ENCODE assay signal across 11 cellular contexts in genomic region chr16:10387378-10387681, GRCh38. TPM values are rescaled to one million over a fixed set of nuclear protein-coding genes. Genes with fewer than 3 reads are reported as not detected.
A peak's percentile ranks its signal among the peaks of the same experiment; 100 is the strongest.
DNase-seq lines count a peak whose midpoint lies in the region; ATAC-seq and TF ChIP-seq lines count a peak whose summit lies in the region.
"Had no signal": no experiment of that assay in that cellular context is flagged by ENCODE, and none has a peak within 500 bp of the region (broad histone marks: within the 10 kb centered on the region; RNA-seq: fewer than 3 reads in every experiment).

No MANE protein-coding gene starts in this region.

- ATAC-seq in HG03045 (IDR thresholded peaks at IDR 0.05; ENCODE audit: unreplicated experiment), result no peak

- no peak overlapping the region for H3K4me2 ChIP-seq in mesenchymal stem cell (ENCODE audit: low read length, poor library complexity, severe bottlenecking)

- no peak overlapping the region for H3K4ac ChIP-seq in mesenchymal stem cell (ENCODE audit: low read depth in 1 of 2, low read length in 2 of 2)

- H2BK120ac ChIP-seq in mesenchymal stem cell (ENCODE audit: low read depth, low read length), result no peak overlapping the region

- DNase-seq in BE2C (no peak), astrocyte of the spinal cord (ENCODE audit: low read depth, low spot score) (no peak), mesenchymal stem cell (no peak), HUDEP-2 (lab: John Stamatoyannopoulos, UW; ENCODE audit: unreplicated experiment in 76 of 76) (no peak), hypothalamus (lab: John Stamatoyannopoulos, UW) (no peak), GM19240 (ENCODE audit: insufficient read length, low spot score) (no peak)
- DNase-seq: DMS53; NCI-H2107; stimulated activated CD4-positive, alpha-beta T cell treated with anti-CD3 and anti-CD28 coated beads, Interleukin-1b, Interleukin-23, amount 100 ng/mL, for 48 hours had no signal

- H3K79me1 ChIP-seq in mesenchymal stem cell (replicated peaks; ENCODE audit: low read length, poor library complexity, severe bottlenecking), result peaks cover 9% of the 10 kb centered on the region

- H3K14ac ChIP-seq in mesenchymal stem cell (ENCODE audit: low read length in 2 of 2), result no peak overlapping the region

- H3K9ac ChIP-seq in HUES6 (ENCODE audit: low read length), result no peak overlapping the region
- H3K9ac ChIP-seq in mesenchymal stem cell (ENCODE audit: low read length), result peak overlapping the region; percentile 87

- peak overlapping the region; percentile 78 for H3K4me3 ChIP-seq in BE2C (ENCODE audit: low read depth, low read length)
- H3K4me3 ChIP-seq in HUES6 (ENCODE audit: low read depth, low read length), result peak overlapping the region; percentile 79
- H3K4me3 ChIP-seq in astrocyte of the spinal cord (ENCODE audit: low read depth, low read length), result peak overlapping the region; percentile 83
- H3K4me3 ChIP-seq in mesenchymal stem cell (ENCODE audit: insufficient read depth in 1 of 2, low read depth in 1 of 2, low read length in 2 of 2), result peak overlapping the region in 1 of 2 experiments; percentile 81

- in situ Hi-C loops in astrocyte of the spinal cord (cut with HindIII; ENCODE audit: low sequenced_read_pairs), result no loop called here

- no peaks in the 10 kb centered on the region for H3K4me1 ChIP-seq in BE2C
- H3K4me1 ChIP-seq in HUES6 (ENCODE audit: control insufficient read depth, insufficient read depth, low read length), result peaks cover 7% of the 10 kb centered on the region; the same call in 1 of the 2 replicates
- H3K4me1 ChIP-seq in mesenchymal stem cell (ENCODE audit: control insufficient read depth, insufficient read depth, low read depth, low read length), result no peaks in the 10 kb centered on the region

- 63% methylated on average over 1 of the region's 2 CpGs for WGBS in mesenchymal stem cell

- H3K27ac ChIP-seq in HUES6 (ENCODE audit: low read depth, low read length), result no peak overlapping the region
- no peak overlapping the region for H3K27ac ChIP-seq in mesenchymal stem cell (ENCODE audit: low read length, poor library complexity, severe bottlenecking)

- H3K9me3 ChIP-seq in BE2C, result no peaks in the 10 kb centered on the region; the same call in 1 of the 2 replicates
- peaks cover 3% of the 10 kb centered on the region; the same call in 1 of the 2 replicates for H3K9me3 ChIP-seq in HUES6 (ENCODE audit: control insufficient read depth, insufficient read depth, low read depth, low read length)
- H3K9me3 ChIP-seq in mesenchymal stem cell (ENCODE audit: control insufficient read depth, low read length), result no peaks in the 10 kb centered on the region

- H3K23ac ChIP-seq in mesenchymal stem cell (ENCODE audit: low read length in 2 of 2), result no peak overlapping the region

- no peak overlapping the region for H2BK12ac ChIP-seq in mesenchymal stem cell (ENCODE audit: low read length in 2 of 2)

- H3K27me3 ChIP-seq in BE2C, result no peaks in the 10 kb centered on the region
- H3K27me3 ChIP-seq in HUES6 (ENCODE audit: control insufficient read depth, insufficient read depth, low read length), result no peaks in the 10 kb centered on the region
- no peaks in the 10 kb centered on the region for H3K27me3 ChIP-seq in mesenchymal stem cell (ENCODE audit: control insufficient read depth in 1 of 2, insufficient read depth in 1 of 2, low read length in 2 of 2)

- no peak overlapping the region for H4K91ac ChIP-seq in mesenchymal stem cell (ENCODE audit: low read length)

- H2AFZ ChIP-seq in mesenchymal stem cell (ENCODE audit: low read depth, low read length), result no peak overlapping the region

- no peak for TF ChIP-seq CTCF in BE2C (IDR thresholded peaks at IDR 0.05; ENCODE audit: low read depth, low read length)
- TF ChIP-seq CTCF in astrocyte of the spinal cord (IDR thresholded peaks at IDR 0.05; ENCODE audit: low read depth, low read length), result no peak

- H2BK5ac ChIP-seq in mesenchymal stem cell (ENCODE audit: low read depth, low read length, poor library complexity, severe bottlenecking), result no peak overlapping the region

- no peak overlapping the region for H2AK5ac ChIP-seq in mesenchymal stem cell (ENCODE audit: low read length, severe bottlenecking)

- H4K8ac ChIP-seq in mesenchymal stem cell (ENCODE audit: low read length), result no peak overlapping the region

- H3K36me3 ChIP-seq in BE2C (no peaks in the 10 kb centered on the region; the same call in 1 of the 2 replicates), HUES6 (ENCODE audit: control insufficient read depth, insufficient read depth, low read length) (peaks cover 19% of the 10 kb centered on the region), mesenchymal stem cell (ENCODE audit: control insufficient read depth in 1 of 2, insufficient read depth in 2 of 2, low read depth in 1 of 2, low read length in 2 of 2) (no peaks in the 10 kb centered on the region)

- no peak overlapping the region for H3K18ac ChIP-seq in mesenchymal stem cell (ENCODE audit: low read depth in 1 of 2, low read length in 2 of 2)

- H2BK15ac ChIP-seq in mesenchymal stem cell (ENCODE audit: low read depth, poor library complexity, severe bottlenecking), result no peak overlapping the region

RNA-seq across cellular contexts. Expression of gene ATF7IP2, which starts 1.5 kb away (rescaled TPM):
- polyA plus RNA-seq in BE2C (2012; ENCODE audit: insufficient read depth, insufficient read length, low read depth), result 3.0 TPM
- polyA plus RNA-seq in mesenchymal stem cell (2013, experiment 1 of 2), result 4.7 TPM
- 4.7 TPM for polyA plus RNA-seq in mesenchymal stem cell (2013, experiment 2 of 2)
